8 cellular contexts compared by ENCODE assay signal in genomic region chr6:32941412-32941784, GRCh38. TPM values are rescaled to one million over a fixed set of nuclear protein-coding genes. Genes with fewer than 3 reads are reported as not detected.
DNase-seq lines count a peak whose midpoint lies in the region; ATAC-seq lines count a peak whose summit lies in the region.

No MANE protein-coding gene starts in this region.

- H3K27me3 Mint-ChIP-seq in effector memory CD8-positive, alpha-beta T cell: no peaks in the 10 kb centered on the region

- ATAC-seq in HG02938 (IDR thresholded peaks at IDR 0.05; ENCODE audit: unreplicated experiment): peak; percentile 56
- peak; percentile 84 for ATAC-seq in effector memory CD8-positive, alpha-beta T cell (replicated peaks)

- no peaks in the 10 kb centered on the region for H3K36me3 ChIP-seq in SJCRH30

- H3K4me3 Mint-ChIP-seq in effector memory CD8-positive, alpha-beta T cell: peak overlapping the region; percentile 86 to 88

- H3K36me3 Mint-ChIP-seq in effector memory CD8-positive, alpha-beta T cell (ENCODE audit: insufficient read depth): peaks cover 3% of the 10 kb centered on the region

- H3K9me3 ChIP-seq in SJCRH30 (replicated peaks): no peaks in the 10 kb centered on the region

- DNase-seq in NCI-H526 (lab: John Stamatoyannopoulos, UW): peak; percentile 39 to 55
- DNase-seq in NCI-H526 treated with DMSO at 0.1 percent for 48 hours (lab: John Stamatoyannopoulos, UW): no peak
- DNase-seq in T-helper 9 cell: peak; percentile 31
- peak; percentile 47 to 55 (median 52) for DNase-seq in effector memory CD8-positive, alpha-beta T cell
- DNase-seq in stimulated activated CD4-positive, alpha-beta T cell treated with anti-CD3 and anti-CD28 coated beads, Interleukin-4, amount 100 ng/mL, for 4 hours: peak; percentile 13 to 48
- no peak for DNase-seq in SJCRH30
- no peak for DNase-seq in GOT3 (lab: John Stamatoyannopoulos, UW)

- H3K4me1 ChIP-seq in SJCRH30: no peaks in the 10 kb centered on the region

- H3K27ac Mint-ChIP-seq in effector memory CD8-positive, alpha-beta T cell: peak overlapping the region; percentile 92 to 95

- H3K27me3 ChIP-seq in SJCRH30: peaks cover 17% of the 10 kb centered on the region

- H3K9me3 Mint-ChIP-seq in effector memory CD8-positive, alpha-beta T cell: no peaks in the 10 kb centered on the region

- H3K4me3 ChIP-seq in SJCRH30: no peak overlapping the region

- H3K4me1 Mint-ChIP-seq in effector memory CD8-positive, alpha-beta T cell (ENCODE audit: low read depth in 2 of 2): peaks cover 48 to 58% of the 10 kb centered on the region in 2 donors

- H3K27ac ChIP-seq in SJCRH30: no peak overlapping the region

RNA-seq across cellular contexts. Expression of gene HLA-DMB, which starts 0.6 kb away (rescaled TPM):
- not detected in 2 replicates for total RNA-seq in SJCRH30 (2014; rRNA removed; shearing (Covaris generic))

RNA-seq across cellular contexts. Expression of gene HLA-DMA, which starts 11.5 kb away (rescaled TPM):
- total RNA-seq in SJCRH30 (2014; rRNA removed; shearing (Covaris generic)): 0.14 and 0.51 TPM in 2 replicates

RNA-seq across cellular contexts. Expression of gene BRD2, which starts 27.0 kb away (rescaled TPM):
- 178 and 199 TPM in 2 replicates for total RNA-seq in SJCRH30 (2014; rRNA removed; shearing (Covaris generic))

Comparison
In these comparisons a context has a peak if more than half of its experiments do, and no peak if none do; other contexts are left out.
1. DNase-seq: peak in NCI-H526 (2 of 2), T-helper 9 cell (single experiment), effector memory CD8-positive, alpha-beta T cell (3 of 3) and stimulated activated CD4-positive, alpha-beta T cell treated with anti-CD3 and anti-CD28 coated beads, Interleukin-4, amount 100 ng/mL, for 4 hours (2 of 2); none in NCI-H526 treated with DMSO at 0.1 percent for 48 hours (single experiment), SJCRH30 (0 of 2) and GOT3 (single experiment).